35 cellular contexts compared by ENCODE assay signal in the genomic region with DNA sequence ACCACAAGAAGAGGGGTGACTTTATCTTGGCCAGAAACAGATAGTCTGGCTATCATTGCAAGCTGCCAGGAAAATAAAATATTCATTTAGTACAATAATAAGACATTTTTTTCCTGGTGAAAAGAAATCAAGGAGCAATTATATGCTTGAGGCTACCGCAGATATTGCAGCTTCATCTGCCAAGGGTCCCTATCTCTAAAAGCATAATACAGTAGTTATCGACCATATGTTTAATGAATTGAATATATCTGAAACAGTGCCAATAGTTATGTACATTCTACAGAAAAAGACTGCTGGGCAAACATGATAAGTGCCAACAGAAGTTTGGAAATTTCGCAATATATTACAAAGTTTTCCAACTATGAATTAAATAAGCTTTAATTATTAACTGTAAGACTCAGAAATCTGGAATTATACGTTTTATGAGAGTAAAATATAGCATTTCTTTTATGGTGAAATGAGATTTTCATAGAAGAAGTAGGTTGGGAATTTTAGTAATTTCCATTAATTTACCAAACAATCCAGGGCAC.
"Had no signal": no experiment of that assay in that cellular context is flagged by ENCODE, and none has a peak within 500 bp of the region (broad histone marks: within the 10 kb centered on the region; RNA-seq: fewer than 3 reads in every experiment).

No MANE protein-coding gene starts in this region.

- H3K4me3 Mint-ChIP-seq: activated CD4-positive, alpha-beta memory T cell treated with anti-CD3 and anti-CD28 coated beads for 36 hours; activated CD4-positive, alpha-beta T cell treated with anti-CD3 and anti-CD28 coated beads for 36 hours; activated CD4-positive, alpha-beta T cell treated with anti-CD3 and anti-CD28 coated beads, Interleukin-2, amount 10 ng/mL, durations not matched to agents 24 days and 14 days; activated CD8-positive, alpha-beta memory T cell treated with anti-CD3 and anti-CD28 coated beads, Interleukin-2, amount 10 ng/mL, durations not matched to agents 7 days and 5 days; activated CD8-positive, alpha-beta T cell treated with anti-CD3 and anti-CD28 coated beads, Interleukin-2, amount 10 ng/mL, durations not matched to agents 7 days and 5 days; activated naive CD4-positive, alpha-beta T cell treated with anti-CD3 and anti-CD28 coated beads for 36 hours; activated naive CD4-positive, alpha-beta T cell treated with anti-CD3 and anti-CD28 coated beads, Interleukin-2, amount 50 U/mL, for 24 hours; activated naive CD8-positive, alpha-beta T cell treated with anti-CD3 and anti-CD28 coated beads for 36 hours; activated naive CD8-positive, alpha-beta T cell treated with anti-CD3 and anti-CD28 coated beads, Interleukin-2, amount 50 U/mL, for 24 hours; activated T-helper 1 cell treated with anti-CD3 and anti-CD28 coated beads, Interleukin-12 subunit alpha, Interleukin-12 subunit beta, Interleukin-2, Interleukin-4 antibody, amounts not matched to agents 30 ng/mL and 10 ng/mL and 1 ng/mL, durations not matched to agents 14 hours and 24 hours and 36 hours; brain; central memory CD8-positive, alpha-beta T cell; dendritic cell treated with granulocyte-macrophage colony-stimulating factor and Interleukin-4, amounts not matched to agents 40 ng/mL and 50 ng/mL, for 4 days; endodermal cell; T-helper 17 cell; T-helper 2 cell treated with Interferon-gamma antibody and Interleukin-4, amounts not matched to agents 5 μg/mL and 100 μg/mL, for 36 hours had no signal

- H3K9me3 Mint-ChIP-seq: activated CD4-positive, alpha-beta memory T cell treated with anti-CD3 and anti-CD28 coated beads for 36 hours; activated CD4-positive, alpha-beta T cell treated with anti-CD3 and anti-CD28 coated beads, Interleukin-2, amount 10 ng/mL, durations not matched to agents 24 days and 14 days; activated naive CD4-positive, alpha-beta T cell treated with anti-CD3 and anti-CD28 coated beads, Interleukin-2, amount 50 U/mL, for 24 hours; activated naive CD8-positive, alpha-beta T cell treated with anti-CD3 and anti-CD28 coated beads for 36 hours; activated T-helper 1 cell treated with anti-CD3 and anti-CD28 coated beads, Interleukin-12 subunit alpha, Interleukin-12 subunit beta, Interleukin-2, Interleukin-4 antibody, amounts not matched to agents 30 ng/mL and 10 ng/mL and 1 ng/mL, durations not matched to agents 14 hours and 24 hours and 36 hours; dendritic cell treated with granulocyte-macrophage colony-stimulating factor and Interleukin-4, amounts not matched to agents 40 ng/mL and 50 ng/mL, for 4 days; endodermal cell; T-helper 2 cell treated with Interferon-gamma antibody and Interleukin-4, amounts not matched to agents 5 μg/mL and 100 μg/mL, for 36 hours had no signal

- H3K4me3 ChIP-seq: ascending aorta, coronary artery, dorsolateral prefrontal cortex, gastrocnemius medialis, heart left ventricle had no signal

- H3K36me3 ChIP-seq: ascending aorta, gastrocnemius medialis, heart left ventricle had no signal

- H3K27ac Mint-ChIP-seq: activated CD4-positive, alpha-beta memory T cell treated with anti-CD3 and anti-CD28 coated beads for 36 hours; activated CD4-positive, alpha-beta T cell treated with anti-CD3 and anti-CD28 coated beads for 36 hours; activated CD4-positive, alpha-beta T cell treated with anti-CD3 and anti-CD28 coated beads, Interleukin-2, amount 10 ng/mL, durations not matched to agents 24 days and 14 days; activated CD8-positive, alpha-beta memory T cell treated with anti-CD3 and anti-CD28 coated beads, Interleukin-2, amount 10 ng/mL, durations not matched to agents 7 days and 5 days; activated CD8-positive, alpha-beta T cell treated with anti-CD3 and anti-CD28 coated beads, Interleukin-2, amount 10 ng/mL, durations not matched to agents 7 days and 5 days; activated naive CD4-positive, alpha-beta T cell treated with anti-CD3 and anti-CD28 coated beads for 36 hours; activated naive CD4-positive, alpha-beta T cell treated with anti-CD3 and anti-CD28 coated beads, Interleukin-2, amount 50 U/mL, for 24 hours; activated naive CD8-positive, alpha-beta T cell treated with anti-CD3 and anti-CD28 coated beads for 36 hours; activated naive CD8-positive, alpha-beta T cell treated with anti-CD3 and anti-CD28 coated beads, Interleukin-2, amount 50 U/mL, for 24 hours; activated T-helper 1 cell treated with anti-CD3 and anti-CD28 coated beads, Interleukin-12 subunit alpha, Interleukin-12 subunit beta, Interleukin-2, Interleukin-4 antibody, amounts not matched to agents 30 ng/mL and 10 ng/mL and 1 ng/mL, durations not matched to agents 14 hours and 24 hours and 36 hours; activated T-helper 2 cell treated with anti-CD3 and anti-CD28 coated beads, Interferon-gamma antibody, Interleukin-2, Interleukin-4, amounts not matched to agents 10 μg/mL and 5 μg/mL and 100 μg/mL, durations not matched to agents 14 hours and 24 hours and 36 hours; brain; dendritic cell treated with granulocyte-macrophage colony-stimulating factor and Interleukin-4, amounts not matched to agents 40 ng/mL and 50 ng/mL, for 4 days; endodermal cell; T-helper 17 cell; T-helper 2 cell treated with Interferon-gamma antibody and Interleukin-4, amounts not matched to agents 5 μg/mL and 100 μg/mL, for 36 hours had no signal

- DNase-seq: activated CD4-positive, alpha-beta memory T cell treated with anti-CD3 and anti-CD28 coated beads for 36 hours; activated CD4-positive, alpha-beta T cell treated with anti-CD3 and anti-CD28 coated beads for 36 hours; activated CD4-positive, alpha-beta T cell treated with anti-CD3 and anti-CD28 coated beads, Interleukin-2, amount 10 ng/mL, durations not matched to agents 24 days and 14 days; activated CD4-positive, CD25-positive, alpha-beta regulatory T cell; activated CD4-positive, CD25-positive, alpha-beta regulatory T cell treated with anti-CD3 and anti-CD28 coated beads, Interleukin-2, amount 50 U/mL, for 72 hours; activated CD8-positive, alpha-beta memory T cell treated with anti-CD3 and anti-CD28 coated beads, Interleukin-2, amount 10 ng/mL, durations not matched to agents 7 days and 5 days; activated CD8-positive, alpha-beta memory T cell treated with anti-CD3 and anti-CD28 coated beads, Interleukin-2, amount 50 U/mL, for 4 hours; activated CD8-positive, alpha-beta T cell treated with anti-CD3 and anti-CD28 coated beads, Interleukin-2, amount 10 ng/mL, durations not matched to agents 7 days and 5 days; activated effector memory CD4-positive, alpha-beta T cell treated with anti-CD3 and anti-CD28 coated beads, Interleukin-2, amount 50 U/mL, for 16 hours; activated naive CD4-positive, alpha-beta T cell treated with anti-CD3 and anti-CD28 coated beads for 36 hours; activated naive CD8-positive, alpha-beta T cell treated with anti-CD3 and anti-CD28 coated beads for 36 hours; activated naive CD8-positive, alpha-beta T cell treated with anti-CD3 and anti-CD28 coated beads, Interleukin-2, amount 50 U/mL, for 24 hours; activated T-cell treated with anti-CD3 and anti-CD28 coated beads, Interleukin-2, amount 50 U/mL, for 1 hour; activated T-cell treated with anti-CD3 and anti-CD28 coated beads, Interleukin-2, amount 50 U/mL, for 48 hours; dorsolateral prefrontal cortex; effector memory CD4-positive, alpha-beta T cell; endodermal cell; gastrocnemius medialis; glutamatergic neuron; heart left ventricle; T-helper 1 cell; T-helper 17 cell; T1000 had no signal

- H3K4me1 ChIP-seq: ascending aorta, gastrocnemius medialis, heart left ventricle had no signal

- H3K27me3 ChIP-seq: ascending aorta, dorsolateral prefrontal cortex, foreskin keratinocyte, gastrocnemius medialis, heart left ventricle had no signal

- FAIRE-seq: bronchial epithelial cell had no signal

- H3K27me3 Mint-ChIP-seq: activated CD4-positive, alpha-beta memory T cell treated with anti-CD3 and anti-CD28 coated beads for 36 hours; activated CD4-positive, alpha-beta T cell treated with anti-CD3 and anti-CD28 coated beads for 36 hours; activated CD4-positive, alpha-beta T cell treated with anti-CD3 and anti-CD28 coated beads, Interleukin-2, amount 10 ng/mL, durations not matched to agents 24 days and 14 days; activated CD8-positive, alpha-beta memory T cell treated with anti-CD3 and anti-CD28 coated beads, Interleukin-2, amount 10 ng/mL, durations not matched to agents 7 days and 5 days; activated naive CD4-positive, alpha-beta T cell treated with anti-CD3 and anti-CD28 coated beads, Interleukin-2, amount 50 U/mL, for 24 hours; activated naive CD8-positive, alpha-beta T cell treated with anti-CD3 and anti-CD28 coated beads for 36 hours; activated naive CD8-positive, alpha-beta T cell treated with anti-CD3 and anti-CD28 coated beads, Interleukin-2, amount 50 U/mL, for 24 hours; brain; central memory CD8-positive, alpha-beta T cell; dendritic cell treated with granulocyte-macrophage colony-stimulating factor and Interleukin-4, amounts not matched to agents 40 ng/mL and 50 ng/mL, for 4 days; T-helper 17 cell had no signal

- H3K4me1 Mint-ChIP-seq: activated CD4-positive, alpha-beta T cell treated with anti-CD3 and anti-CD28 coated beads for 36 hours; activated CD4-positive, alpha-beta T cell treated with anti-CD3 and anti-CD28 coated beads, Interleukin-2, amount 10 ng/mL, durations not matched to agents 24 days and 14 days; activated CD8-positive, alpha-beta memory T cell treated with anti-CD3 and anti-CD28 coated beads, Interleukin-2, amount 10 ng/mL, durations not matched to agents 7 days and 5 days; activated naive CD4-positive, alpha-beta T cell treated with anti-CD3 and anti-CD28 coated beads, Interleukin-2, amount 50 U/mL, for 24 hours; activated naive CD8-positive, alpha-beta T cell treated with anti-CD3 and anti-CD28 coated beads for 36 hours; activated naive CD8-positive, alpha-beta T cell treated with anti-CD3 and anti-CD28 coated beads, Interleukin-2, amount 50 U/mL, for 24 hours; brain; central memory CD8-positive, alpha-beta T cell; endodermal cell; T-helper 17 cell had no signal

- ATAC-seq: activated CD4-positive, alpha-beta T cell treated with anti-CD3 and anti-CD28 coated beads for 36 hours; activated CD8-positive, alpha-beta memory T cell treated with anti-CD3 and anti-CD28 coated beads, Interleukin-2, amount 10 ng/mL, durations not matched to agents 7 days and 5 days; activated CD8-positive, alpha-beta T cell treated with anti-CD3 and anti-CD28 coated beads, Interleukin-2, amount 10 ng/mL, durations not matched to agents 7 days and 5 days; activated naive CD8-positive, alpha-beta T cell treated with anti-CD3 and anti-CD28 coated beads, Interleukin-2, amount 50 U/mL, for 24 hours; esophagus mucosa; gastrocnemius medialis; heart left ventricle; T-helper 17 cell had no signal

- H3K27ac ChIP-seq: ascending aorta, coronary artery, dorsolateral prefrontal cortex, foreskin keratinocyte, gastrocnemius medialis, heart left ventricle had no signal

- H3K36me3 Mint-ChIP-seq: activated CD4-positive, alpha-beta memory T cell treated with anti-CD3 and anti-CD28 coated beads for 36 hours; activated CD8-positive, alpha-beta memory T cell treated with anti-CD3 and anti-CD28 coated beads, Interleukin-2, amount 10 ng/mL, durations not matched to agents 7 days and 5 days; activated naive CD4-positive, alpha-beta T cell treated with anti-CD3 and anti-CD28 coated beads, Interleukin-2, amount 50 U/mL, for 24 hours; activated naive CD8-positive, alpha-beta T cell treated with anti-CD3 and anti-CD28 coated beads for 36 hours; brain had no signal

- H3K9me3 ChIP-seq: ascending aorta, gastrocnemius medialis, heart left ventricle had no signal
